ENCODE assay signal across 12 cellular contexts in genomic region chr1:229408458-229409037, GRCh38. TPM values are rescaled to one million over a fixed set of nuclear protein-coding genes. Genes with fewer than 3 reads are reported as not detected.
DNase-seq lines count a peak whose midpoint lies in the region; ATAC-seq and TF ChIP-seq lines count a peak whose summit lies in the region.
"Had no signal": no experiment of that assay in that cellular context is flagged by ENCODE, and none has a peak within 500 bp of the region (broad histone marks: within the 10 kb centered on the region; RNA-seq: fewer than 3 reads in every experiment).

No MANE protein-coding gene starts in this region.

- POLR2A ChIA-PET in PC-3 (lab: Charles Lee; ENCODE audit: unreplicated experiment): no interaction called here

- H3K9ac ChIP-seq in GM23248: no peak overlapping the region
- H3K9ac ChIP-seq in PC-3 (ENCODE audit: low read length): no peak overlapping the region
- H3K9ac ChIP-seq in neural progenitor cell: no peak overlapping the region

- peaks cover 4% of the 10 kb centered on the region for H3K9me3 Mint-ChIP-seq in neural progenitor cell
- H3K9me3 Mint-ChIP-seq: activated CD4-positive, alpha-beta memory T cell treated with anti-CD3 and anti-CD28 coated beads for 36 hours; activated naive CD4-positive, alpha-beta T cell treated with anti-CD3 and anti-CD28 coated beads, Interleukin-2, amount 50 U/mL, for 24 hours; neural crest cell had no signal

- no peak for ATAC-seq in PC-3
- ATAC-seq in esophagus mucosa: peak; percentile 36
- no peak for ATAC-seq in HG03039 (IDR thresholded peaks at IDR 0.05; ENCODE audit: unreplicated experiment)
- no peak for ATAC-seq in GM21737 (IDR thresholded peaks at IDR 0.05; ENCODE audit: unreplicated experiment)
- no peak for ATAC-seq in HG03442 (IDR thresholded peaks at IDR 0.05; ENCODE audit: unreplicated experiment)

- 38 to 44% methylated on average over 8 of the region's 8 CpGs for WGBS in GM23248 (ENCODE audit: low coverage in 1 of 2, low lambda C conversion rate in 2 of 2, missing lambda C conversion rate in 2 of 2), 2 experiments

- no peak overlapping the region for H3K27ac ChIP-seq in GM23248
- no peak overlapping the region for H3K27ac ChIP-seq in PC-3 (ENCODE audit: low read length)
- H3K27ac ChIP-seq in neural progenitor cell: no peak overlapping the region
- H3K27ac ChIP-seq: SK-N-MC had no signal

- H4K20me1 ChIP-seq in GM23248 (ENCODE audit: insufficient read depth) (no peaks in the 10 kb centered on the region), PC-3 (ENCODE audit: low read length) (no peaks in the 10 kb centered on the region), neural progenitor cell (ENCODE audit: low read depth) (peaks cover 18% of the 10 kb centered on the region)

- peak; percentile 6 for DNase-seq in GM23248
- DNase-seq in PC-3: peak; percentile 37
- DNase-seq in neural progenitor cell (ENCODE audit: low spot score): peak; percentile 38
- no peak for DNase-seq in KG1 (lab: John Stamatoyannopoulos, UW)
- DNase-seq: activated CD4-positive, alpha-beta memory T cell treated with anti-CD3 and anti-CD28 coated beads for 36 hours had no signal

- H3K27me3 ChIP-seq in GM23248 (replicated peaks; ENCODE audit: insufficient read depth): peaks cover 53% of the 10 kb centered on the region
- no peaks in the 10 kb centered on the region for H3K27me3 ChIP-seq in PC-3 (ENCODE audit: low read length)
- H3K27me3 ChIP-seq in neural progenitor cell: peaks cover 56% of the 10 kb centered on the region

- no peaks in the 10 kb centered on the region for H3K79me2 ChIP-seq in GM23248 (ENCODE audit: insufficient read depth)
- no peaks in the 10 kb centered on the region for H3K79me2 ChIP-seq in PC-3 (ENCODE audit: low read length)
- no peaks in the 10 kb centered on the region for H3K79me2 ChIP-seq in neural progenitor cell (ENCODE audit: low read depth)

- H3K4me1 Mint-ChIP-seq in neural progenitor cell: peaks cover 41% of the 10 kb centered on the region

- no peak overlapping the region for H3K27ac Mint-ChIP-seq in neural progenitor cell
- H3K27ac Mint-ChIP-seq: activated CD4-positive, alpha-beta memory T cell treated with anti-CD3 and anti-CD28 coated beads for 36 hours had no signal

- H3K4me3 ChIP-seq in GM23248 (no peak overlapping the region), PC-3 (ENCODE audit: low read length) (no peak overlapping the region), neural progenitor cell (no peak overlapping the region)
- H3K4me3 ChIP-seq: SK-N-MC had no signal

- H3K9me3 ChIP-seq in GM23248 (ENCODE audit: low read depth) (no peaks in the 10 kb centered on the region), PC-3 (ENCODE audit: low read length) (no peaks in the 10 kb centered on the region), neural progenitor cell (ENCODE audit: low read depth) (no peaks in the 10 kb centered on the region)

- H3K27me3 Mint-ChIP-seq in neural progenitor cell (ENCODE audit: insufficient read depth, low read depth): peaks cover 18% of the 10 kb centered on the region

- in situ Hi-C loops in GM23248 (cut with MboI): no loop called here

- no peak overlapping the region for H3K4me3 Mint-ChIP-seq in neural progenitor cell
- H3K4me3 Mint-ChIP-seq: activated CD4-positive, alpha-beta memory T cell treated with anti-CD3 and anti-CD28 coated beads for 36 hours; activated naive CD4-positive, alpha-beta T cell treated with anti-CD3 and anti-CD28 coated beads, Interleukin-2, amount 50 U/mL, for 24 hours; neural crest cell had no signal

- no peak for TF ChIP-seq CTCF in PC-3 (conservative IDR thresholded peaks at IDR 0.05; ENCODE audit: low read depth, low read length)
- no peak for TF ChIP-seq CTCF in neural progenitor cell (IDR thresholded peaks at IDR 0.05)

- H3K4me2 ChIP-seq in GM23248 (ENCODE audit: unreplicated experiment): no peak overlapping the region
- no peak overlapping the region for H3K4me2 ChIP-seq in PC-3 (ENCODE audit: low read length)
- no peak overlapping the region for H3K4me2 ChIP-seq in neural progenitor cell

- intact Hi-C loops in PC-3 (cut with micrococcal nuclease): no loop called here

- H3K9me2 ChIP-seq in GM23248 (ENCODE audit: insufficient read depth) (no peaks in the 10 kb centered on the region), PC-3 (replicated peaks; ENCODE audit: low read length) (no peaks in the 10 kb centered on the region)

- BruUV-seq in PC-3 (replicated peaks; lab: Mats Ljungman, UMichigan): no TSS peak

- CTCF ChIA-PET in PC-3 (lab: Charles Lee): interaction anchor here (0.6 kb wide), 1 partner anchor 35 kb away, joined by 5 read pairs; no protein-coding TSS in a partner anchor

- no peaks in the 10 kb centered on the region for H3K36me3 Mint-ChIP-seq in neural progenitor cell
- H3K36me3 Mint-ChIP-seq: activated CD4-positive, alpha-beta memory T cell treated with anti-CD3 and anti-CD28 coated beads for 36 hours; activated naive CD4-positive, alpha-beta T cell treated with anti-CD3 and anti-CD28 coated beads, Interleukin-2, amount 50 U/mL, for 24 hours had no signal

- H2AFZ ChIP-seq in GM23248 (no peak overlapping the region), PC-3 (ENCODE audit: low read length) (no peak overlapping the region), neural progenitor cell (replicated peaks) (no peak overlapping the region)

- H3F3A ChIP-seq in GM23248 (ENCODE audit: insufficient read depth) (no peaks in the 10 kb centered on the region), PC-3 (ENCODE audit: low read length, unreplicated experiment) (no peaks in the 10 kb centered on the region), neural progenitor cell (ENCODE audit: low read depth) (peaks cover 3% of the 10 kb centered on the region)

- H3K4me1 ChIP-seq in GM23248 (ENCODE audit: insufficient read depth): peaks cover 8% of the 10 kb centered on the region
- peaks cover 8% of the 10 kb centered on the region for H3K4me1 ChIP-seq in PC-3 (ENCODE audit: insufficient read depth, low read length)
- H3K4me1 ChIP-seq in neural progenitor cell: peaks cover 35% of the 10 kb centered on the region

- H3K36me3 ChIP-seq in GM23248 (ENCODE audit: low read depth) (no peaks in the 10 kb centered on the region), PC-3 (ENCODE audit: low read depth, low read length) (no peaks in the 10 kb centered on the region), neural progenitor cell (no peaks in the 10 kb centered on the region)

RNA-seq across cellular contexts. Expression of gene ACTA1, which starts 25.3 kb away (rescaled TPM):
- total RNA-seq in GM23248 (2014; rRNA removed; shearing (Covaris generic)): 0.22 TPM in 1 of 2 replicates, not detected in the other
- not detected in 2 replicates for polyA plus RNA-seq in GM23248 (2016; fragmentation: Nextera tagmentation; extraction: Ambion mirVana)
- total RNA-seq in PC-3 (2014; rRNA removed) (0.80 TPM in 1 of 2 replicates, not detected in the other), esophagus mucosa (1.3 TPM), neural progenitor cell (ENCODE audit: low replicate concordance) (1.2 and 2.6 TPM in 2 replicates)
- total RNA-seq: activated CD4-positive, alpha-beta memory T cell treated with anti-CD3 and anti-CD28 coated beads for 36 hours had no signal
